In genomic region chr7:1898628-1899185, GRCh38 we compare ENCODE assay signal across 27 cellular contexts.
DNase-seq lines count a peak whose midpoint lies in the region; ATAC-seq, FAIRE-seq and TF ChIP-seq lines count a peak whose summit lies in the region.
"Had no signal": no experiment of that assay in that cellular context is flagged by ENCODE, and none has a peak within 500 bp of the region (broad histone marks: within the 10 kb centered on the region; RNA-seq: fewer than 3 reads in every experiment).

No MANE protein-coding gene starts in this region.

- H3K36me3 Mint-ChIP-seq in astrocyte (ENCODE audit: low read depth, unreplicated experiment): peaks cover 1% of the 10 kb centered on the region
- peaks cover 0 to 55% (median 2%) of the 10 kb centered on the region in 3 donors for H3K36me3 Mint-ChIP-seq in CD8-positive, alpha-beta memory T cell

- FAIRE-seq in astrocyte (lab: Jason Lieb, UNC): no peak
- FAIRE-seq: HepG2 had no signal

- intact Hi-C loops in Right ventricle myocardium superior (cut with DNase I) (no loop called here), cardiac septum (cut with DNase I) (no loop called here)

- peaks cover 1% of the 10 kb centered on the region for H3K9me3 Mint-ChIP-seq in astrocyte (ENCODE audit: unreplicated experiment)
- no peaks in the 10 kb centered on the region for H3K9me3 Mint-ChIP-seq in CD8-positive, alpha-beta memory T cell
- H3K9me3 Mint-ChIP-seq: activated naive CD4-positive, alpha-beta T cell treated with anti-CD3 and anti-CD28 coated beads, Interleukin-2, amount 50 U/mL, for 24 hours; activated T-helper 1 cell treated with anti-CD3 and anti-CD28 coated beads, Interleukin-12 subunit alpha, Interleukin-12 subunit beta, Interleukin-2, Interleukin-4 antibody, amounts not matched to agents 30 ng/mL and 10 ng/mL and 1 ng/mL, durations not matched to agents 14 hours and 24 hours and 36 hours; mesothelial cell of epicardium; naive thymus-derived CD4-positive, alpha-beta T cell; T-helper 2 cell treated with Interferon-gamma antibody and Interleukin-4, amounts not matched to agents 5 μg/mL and 100 μg/mL, for 36 hours had no signal

- peak overlapping the region; percentile 31 for H3K4me2 ChIP-seq in astrocyte (ENCODE audit: low read length)
- H3K4me2 ChIP-seq in mesenchymal stem cell (ENCODE audit: low read length, poor library complexity, severe bottlenecking): no peak overlapping the region

- POLR2A ChIA-PET in CD8-positive, alpha-beta memory T cell (lab: Charles Lee): no interaction called here

- no peak for TF ChIP-seq CTCF in astrocyte (IDR thresholded peaks at IDR 0.05; ENCODE audit: insufficient read depth, low read depth, low read length)

- H3K79me1 ChIP-seq in mesenchymal stem cell (replicated peaks; ENCODE audit: low read length, poor library complexity, severe bottlenecking): no peaks in the 10 kb centered on the region

- peaks cover 3% of the 10 kb centered on the region for H4K20me1 ChIP-seq in astrocyte (ENCODE audit: insufficient read depth, low read length)

- H3K9me3 ChIP-seq in astrocyte (ENCODE audit: insufficient read depth, low read depth, low read length) (no peaks in the 10 kb centered on the region), mesenchymal stem cell (ENCODE audit: control insufficient read depth, low read length) (no peaks in the 10 kb centered on the region)
- no peaks in the 10 kb centered on the region for H3K9me3 ChIP-seq in CD8-positive, alpha-beta memory T cell (ENCODE audit: low read length)
- H3K9me3 ChIP-seq: Caco-2 had no signal

- H3K4me1 Mint-ChIP-seq in astrocyte (ENCODE audit: low read depth, unreplicated experiment): peaks cover 7% of the 10 kb centered on the region
- H3K4me1 Mint-ChIP-seq in CD8-positive, alpha-beta memory T cell: peaks cover 0 to 15% (median 6%) of the 10 kb centered on the region in 3 donors
- H3K4me1 Mint-ChIP-seq: B cell, mesothelial cell of epicardium had no signal

- H3K27me3 Mint-ChIP-seq in astrocyte (ENCODE audit: low read depth, unreplicated experiment): no peaks in the 10 kb centered on the region
- no peaks in the 10 kb centered on the region for H3K27me3 Mint-ChIP-seq in CD8-positive, alpha-beta memory T cell
- H3K27me3 Mint-ChIP-seq: activated naive CD4-positive, alpha-beta T cell treated with anti-CD3 and anti-CD28 coated beads, Interleukin-2, amount 50 U/mL, for 24 hours; B cell; naive thymus-derived CD4-positive, alpha-beta T cell had no signal

- H2BK15ac ChIP-seq in mesenchymal stem cell (ENCODE audit: low read depth, poor library complexity, severe bottlenecking): no peak overlapping the region

- H3K27ac ChIP-seq in astrocyte (ENCODE audit: low read depth, low read length) (peak overlapping the region; percentile 69), mesenchymal stem cell (ENCODE audit: low read length, poor library complexity, severe bottlenecking) (no peak overlapping the region)
- H3K27ac ChIP-seq in CD8-positive, alpha-beta memory T cell (ENCODE audit: low read depth, low read length): no peak overlapping the region
- H3K27ac ChIP-seq: epithelial cell of prostate, HL-60 had no signal

- no peak overlapping the region for H3K4me3 Mint-ChIP-seq in astrocyte (ENCODE audit: unreplicated experiment)
- no peak overlapping the region for H3K4me3 Mint-ChIP-seq in CD8-positive, alpha-beta memory T cell
- H3K4me3 Mint-ChIP-seq: activated naive CD4-positive, alpha-beta T cell treated with anti-CD3 and anti-CD28 coated beads, Interleukin-2, amount 50 U/mL, for 24 hours; activated T-helper 1 cell treated with anti-CD3 and anti-CD28 coated beads, Interleukin-12 subunit alpha, Interleukin-12 subunit beta, Interleukin-2, Interleukin-4 antibody, amounts not matched to agents 30 ng/mL and 10 ng/mL and 1 ng/mL, durations not matched to agents 14 hours and 24 hours and 36 hours; B cell; mesothelial cell of epicardium; naive thymus-derived CD4-positive, alpha-beta T cell; T-helper 2 cell treated with Interferon-gamma antibody and Interleukin-4, amounts not matched to agents 5 μg/mL and 100 μg/mL, for 36 hours had no signal

- H3K9ac ChIP-seq in astrocyte (ENCODE audit: low read length): peak overlapping the region; percentile 49
- peak overlapping the region; percentile 64 for H3K9ac ChIP-seq in mesenchymal stem cell (ENCODE audit: low read length)

- H2AFZ ChIP-seq in astrocyte (ENCODE audit: low read depth, low read length) (no peak overlapping the region), mesenchymal stem cell (ENCODE audit: low read depth, low read length) (no peak overlapping the region)

- no peak overlapping the region for H3K14ac ChIP-seq in mesenchymal stem cell (ENCODE audit: low read length in 2 of 2)

- H3K4ac ChIP-seq in mesenchymal stem cell (ENCODE audit: low read depth in 1 of 2, low read length in 2 of 2): no peak overlapping the region

- H3K4me3 ChIP-seq in astrocyte (ENCODE audit: insufficient read depth, low read depth, low read length) (no peak overlapping the region), mesenchymal stem cell (ENCODE audit: insufficient read depth in 1 of 2, low read depth in 1 of 2, low read length in 2 of 2) (no peak overlapping the region)
- H3K4me3 ChIP-seq in CD8-positive, alpha-beta memory T cell (ENCODE audit: low read length): no peak overlapping the region

- H3K18ac ChIP-seq in mesenchymal stem cell (ENCODE audit: low read depth in 1 of 2, low read length in 2 of 2): no peak overlapping the region

- H2BK120ac ChIP-seq in mesenchymal stem cell (ENCODE audit: low read depth, low read length): no peak overlapping the region

- no peak overlapping the region for H2AK5ac ChIP-seq in mesenchymal stem cell (ENCODE audit: low read length, severe bottlenecking)

- H4K91ac ChIP-seq in mesenchymal stem cell (ENCODE audit: low read length): no peak overlapping the region

- H4K8ac ChIP-seq in mesenchymal stem cell (ENCODE audit: low read length): no peak overlapping the region

- H3K36me3 ChIP-seq in astrocyte (ENCODE audit: insufficient read depth, low read length) (no peaks in the 10 kb centered on the region), mesenchymal stem cell (ENCODE audit: control insufficient read depth in 1 of 2, insufficient read depth in 2 of 2, low read depth in 1 of 2, low read length in 2 of 2) (peaks cover 16 to 52% of the 10 kb centered on the region in 2 experiments)
- peaks cover 4% of the 10 kb centered on the region for H3K36me3 ChIP-seq in CD8-positive, alpha-beta memory T cell (ENCODE audit: insufficient read depth, low read length)

- H3K79me2 ChIP-seq in astrocyte (ENCODE audit: insufficient read depth, low read length): no peaks in the 10 kb centered on the region

- H3K27me3 ChIP-seq in astrocyte (ENCODE audit: insufficient read depth, low read length) (no peaks in the 10 kb centered on the region), mesenchymal stem cell (ENCODE audit: control insufficient read depth in 1 of 2, insufficient read depth in 1 of 2, low read length in 2 of 2) (no peaks in the 10 kb centered on the region)
- H3K27me3 ChIP-seq in CD8-positive, alpha-beta memory T cell (ENCODE audit: insufficient read depth, low read length, poor library complexity, severe bottlenecking): no peaks in the 10 kb centered on the region

- ATAC-seq in Right ventricle myocardium superior (ENCODE audit: poor library complexity): no peak
- no peak for ATAC-seq in HG03280 (IDR thresholded peaks at IDR 0.05; ENCODE audit: unreplicated experiment)
- ATAC-seq: HepG2; left lobe of liver; naive thymus-derived CD4-positive, alpha-beta T cell; stimulated activated naive CD8-positive, alpha-beta T cell treated with anti-CD3 and anti-CD28 coated beads, Interleukin-15, Interleukin-2, amounts not matched to agents 100 U/mL and 50 U/mL, for 24 hours had no signal

- H2BK5ac ChIP-seq in mesenchymal stem cell (ENCODE audit: low read depth, low read length, poor library complexity, severe bottlenecking): no peak overlapping the region

- 92% methylated on average over 24 of the region's 24 CpGs for WGBS in mesenchymal stem cell

- H3K23ac ChIP-seq in mesenchymal stem cell (ENCODE audit: low read length in 2 of 2): no peak overlapping the region

- no peak overlapping the region for H2BK12ac ChIP-seq in mesenchymal stem cell (ENCODE audit: low read length in 2 of 2)

- CTCF ChIA-PET in CD8-positive, alpha-beta memory T cell (lab: Charles Lee): no interaction called here

- peak; percentile 48 for DNase-seq in Right ventricle myocardium superior
- no peak for DNase-seq in cardiac septum (ENCODE audit: low spot score)
- DNase-seq in astrocyte (ENCODE audit: low read depth): no peak
- no peak for DNase-seq in mesenchymal stem cell
- DNase-seq in globus pallidus (ENCODE audit: low spot score): no peak
- no peak for DNase-seq in CD8-positive, alpha-beta memory T cell
- no peak for DNase-seq in activated naive CD4-positive, alpha-beta T cell (lab: John Stamatoyannopoulos, UW)
- DNase-seq: 8988T; Caco-2; cerebellar nuclear complex; DMS79; naive thymus-derived CD4-positive, alpha-beta T cell; NCI-H1092; NCI-H2081; NCI-H226; NCI-H748 treated with DMSO at 0.1 percent for 48 hours; stimulated activated naive CD8-positive, alpha-beta T cell treated with anti-CD3 and anti-CD28 coated beads, Interleukin-15, Interleukin-2, amounts not matched to agents 100 U/mL and 50 U/mL, for 24 hours had no signal

- peaks cover 20% of the 10 kb centered on the region for H3K4me1 ChIP-seq in astrocyte (ENCODE audit: insufficient read depth, low read length)
- peaks cover 5% of the 10 kb centered on the region for H3K4me1 ChIP-seq in mesenchymal stem cell (ENCODE audit: control insufficient read depth, insufficient read depth, low read depth, low read length)
- no peaks in the 10 kb centered on the region for H3K4me1 ChIP-seq in CD8-positive, alpha-beta memory T cell (ENCODE audit: insufficient read depth, low read length)
- H3K4me1 ChIP-seq: Caco-2 had no signal

- no peak overlapping the region for H3K27ac Mint-ChIP-seq in astrocyte (ENCODE audit: unreplicated experiment)
- H3K27ac Mint-ChIP-seq in CD8-positive, alpha-beta memory T cell: no peak overlapping the region
- H3K27ac Mint-ChIP-seq: activated naive CD4-positive, alpha-beta T cell treated with anti-CD3 and anti-CD28 coated beads, Interleukin-2, amount 50 U/mL, for 24 hours; activated T-helper 1 cell treated with anti-CD3 and anti-CD28 coated beads, Interleukin-12 subunit alpha, Interleukin-12 subunit beta, Interleukin-2, Interleukin-4 antibody, amounts not matched to agents 30 ng/mL and 10 ng/mL and 1 ng/mL, durations not matched to agents 14 hours and 24 hours and 36 hours; B cell; mesothelial cell of epicardium; T-helper 2 cell treated with Interferon-gamma antibody and Interleukin-4, amounts not matched to agents 5 μg/mL and 100 μg/mL, for 36 hours had no signal
